Comparison of ENCODE assay signal across 20 cellular contexts in the genomic region with DNA sequence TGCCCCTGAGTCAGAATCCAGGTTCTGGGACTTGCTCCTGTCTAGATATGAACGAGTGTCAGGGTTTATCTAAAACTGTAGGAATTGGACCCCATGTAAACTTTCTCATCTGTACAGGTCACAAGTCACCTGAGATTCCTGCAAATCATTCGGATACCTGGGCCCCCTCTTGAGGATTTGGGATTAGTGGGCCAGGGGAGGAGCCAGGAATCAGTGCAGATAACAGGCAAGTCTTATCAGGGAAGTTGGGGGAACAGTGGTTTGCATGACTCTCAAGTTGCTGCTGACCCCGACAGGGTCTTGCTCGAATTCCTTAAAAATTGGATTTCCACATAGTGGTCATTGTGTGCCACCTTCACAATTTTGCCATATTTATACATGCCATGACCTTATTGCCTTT.
"Had no signal": no experiment of that assay in that cellular context is flagged by ENCODE, and none has a peak within 500 bp of the region (broad histone marks: within the 10 kb centered on the region; RNA-seq: fewer than 3 reads in every experiment).

No MANE protein-coding gene starts in this region.

- H3K27ac ChIP-seq: HL-60, SJSA1, SK-N-MC had no signal

- H3K36me3 ChIP-seq: SJSA1 had no signal

- H3K27me3 ChIP-seq: SJSA1 had no signal

- H3K4me3 ChIP-seq: SJSA1, SK-N-MC had no signal

- DNase-seq: KBM-7, MV-4-11, NCI-H1048, NCI-H1105, NCI-H1417, NCI-H1436 treated with DMSO at 0.1 percent for 48 hours, NCI-H1694, NCI-H187 treated with DMSO at 0.1 percent for 48 hours, NCI-H2029 treated with DMSO at 0.1 percent for 48 hours, NCI-H2171 treated with DMSO at 0.1 percent for 48 hours, NCI-H2227 treated with DMSO at 0.1 percent for 48 hours, NCI-H524 treated with DMSO at 0.1 percent for 48 hours, NCI-H69, NCI-H774, Right ventricle myocardium superior, RPMI8226, SIG-M5 had no signal

- H3K9me3 ChIP-seq: SJSA1 had no signal
